9 cellular contexts compared by ENCODE assay signal in the genomic region with DNA sequence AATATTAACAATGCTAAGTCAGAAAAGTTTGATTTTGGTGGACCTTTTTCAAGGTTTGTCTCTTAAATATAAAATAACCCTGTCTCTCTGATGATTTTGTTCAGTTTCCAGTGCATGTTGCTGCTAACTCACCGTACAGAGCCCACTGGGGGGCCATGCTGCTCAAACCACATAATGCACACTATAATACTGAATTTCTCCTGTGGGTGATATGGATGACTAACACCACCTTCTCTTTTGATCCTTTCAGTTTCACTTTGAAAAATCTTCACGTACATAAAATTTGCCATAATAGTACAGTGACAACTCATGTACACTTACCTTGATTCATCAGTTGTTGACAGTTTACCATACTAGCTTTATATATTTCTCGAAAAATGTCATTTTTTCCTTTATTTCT.
DNase-seq lines count a peak whose midpoint lies in the region; ATAC-seq, FAIRE-seq and TF ChIP-seq lines count a peak whose summit lies in the region.
"Had no signal": no experiment of that assay in that cellular context is flagged by ENCODE, and none has a peak within 500 bp of the region (broad histone marks: within the 10 kb centered on the region; RNA-seq: fewer than 3 reads in every experiment).

No MANE protein-coding gene starts in this region.

- no peak overlapping the region for H4K91ac ChIP-seq in neuronal stem cell (ENCODE audit: low read depth, low read length, poor library complexity)

- H3K18ac ChIP-seq in neuronal stem cell (ENCODE audit: low read length): no peak overlapping the region

- H3K4ac ChIP-seq in neuronal stem cell (ENCODE audit: low read length): no peak overlapping the region

- H3K27ac Mint-ChIP-seq in activated naive CD4-positive, alpha-beta T cell treated with anti-CD3 and anti-CD28 coated beads, Interleukin-2, amount 50 U/mL, for 24 hours: no peak overlapping the region

- H3K9ac ChIP-seq in kidney (ENCODE audit: low read length in 2 of 2) (no peak overlapping the region), neuronal stem cell (ENCODE audit: low read depth, low read length, poor library complexity) (no peak overlapping the region)

- no peak overlapping the region for H3K23ac ChIP-seq in neuronal stem cell (ENCODE audit: low read depth, low read length, poor library complexity)

- DNase-seq in activated effector memory CD4-positive, alpha-beta T cell treated with anti-CD3 and anti-CD28 coated beads, Interleukin-2, amount 50 U/mL, for 16 hours: peak; percentile 62
- DNase-seq in activated effector memory CD4-positive, alpha-beta T cell treated with Interleukin-2 at 50 U/mL for 16 hours: no peak
- DNase-seq in stimulated activated naive CD8-positive, alpha-beta T cell treated with anti-CD3 and anti-CD28 coated beads, Interleukin-15, Interleukin-2, amounts not matched to agents 100 U/mL and 50 U/mL, for 24 hours: peak; percentile 9
- DNase-seq in left lobe of liver (ENCODE audit: low spot score): no peak
- no peak for DNase-seq in kidney
- DNase-seq in neuronal stem cell (ENCODE audit: low spot score): no peak

- H3K4me3 ChIP-seq in kidney (ENCODE audit: low read length in 2 of 2) (peak overlapping the region in 1 of 2 donors; percentile 13), neuronal stem cell (ENCODE audit: low read length in 2 of 2) (no peak overlapping the region)
- H3K4me3 ChIP-seq: lung had no signal

- no peak overlapping the region for H4K8ac ChIP-seq in neuronal stem cell (ENCODE audit: low read depth, low read length)

- H3K27ac ChIP-seq in kidney (ENCODE audit: low read depth in 2 of 2, low read length in 2 of 2) (no peak overlapping the region), neuronal stem cell (replicated peaks; ENCODE audit: low read length) (no peak overlapping the region)

- peaks cover 5% of the 10 kb centered on the region for H3K27me3 Mint-ChIP-seq in activated naive CD4-positive, alpha-beta T cell treated with anti-CD3 and anti-CD28 coated beads, Interleukin-2, amount 50 U/mL, for 24 hours

- H2AFZ ChIP-seq in neuronal stem cell (ENCODE audit: low read length): no peak overlapping the region

- no CpG with 5 or more reads among the region's 3 CpGs for WGBS in neuronal stem cell (ENCODE audit: extremely low coverage in 2 of 2, insufficient read length in 2 of 2, insufficient replicate concordance in 1 of 2), 2 donors

- no peak overlapping the region for H2BK120ac ChIP-seq in neuronal stem cell (ENCODE audit: low read depth, low read length)

- peak; percentile 76 for ATAC-seq in HG03520 (IDR thresholded peaks at IDR 0.05; ENCODE audit: unreplicated experiment)
- peak; percentile 96 for ATAC-seq in stimulated activated naive CD8-positive, alpha-beta T cell treated with anti-CD3 and anti-CD28 coated beads, Interleukin-15, Interleukin-2, amounts not matched to agents 100 U/mL and 50 U/mL, for 24 hours
- ATAC-seq in left lobe of liver: no peak

- intact Hi-C loops in kidney (cut with DNase I): no loop called here

- no peaks in the 10 kb centered on the region for H3K27me3 ChIP-seq in neuronal stem cell (ENCODE audit: control insufficient read depth in 3 of 3, insufficient read depth in 3 of 3, low read depth in 1 of 3, low read length in 3 of 3)

- H2BK5ac ChIP-seq in neuronal stem cell (ENCODE audit: low read length): no peak overlapping the region

- H3K36me3 ChIP-seq in kidney (ENCODE audit: control insufficient read depth in 1 of 2, insufficient read depth in 2 of 2, low read length in 2 of 2) (no peaks in the 10 kb centered on the region), neuronal stem cell (replicated peaks in 1 of 2; ENCODE audit: control insufficient read depth in 2 of 2, insufficient read depth in 2 of 2, low read length in 2 of 2) (no peaks in the 10 kb centered on the region)

- no peak overlapping the region for H2BK12ac ChIP-seq in neuronal stem cell (ENCODE audit: low read length)

- H3K9me3 ChIP-seq in kidney (ENCODE audit: control insufficient read depth in 1 of 2, low read length in 2 of 2) (no peaks in the 10 kb centered on the region), neuronal stem cell (replicated peaks in 1 of 2; ENCODE audit: control insufficient read depth in 2 of 2, insufficient read depth in 1 of 2, low read depth in 1 of 2, low read length in 2 of 2) (no peaks in the 10 kb centered on the region)

- H3K4me1 ChIP-seq in kidney (ENCODE audit: control insufficient read depth in 1 of 2, insufficient read depth in 1 of 2, low read depth in 1 of 2, low read length in 2 of 2) (no peaks in the 10 kb centered on the region), neuronal stem cell (ENCODE audit: control insufficient read depth in 2 of 2, insufficient read depth in 1 of 2, low read depth in 1 of 2, low read length in 2 of 2) (no peaks in the 10 kb centered on the region)

- peaks cover 14% of the 10 kb centered on the region for H3K4me1 Mint-ChIP-seq in activated naive CD4-positive, alpha-beta T cell treated with anti-CD3 and anti-CD28 coated beads, Interleukin-2, amount 50 U/mL, for 24 hours

- peak overlapping the region; percentile 64 for H3K4me3 Mint-ChIP-seq in activated naive CD4-positive, alpha-beta T cell treated with anti-CD3 and anti-CD28 coated beads, Interleukin-2, amount 50 U/mL, for 24 hours

- TF ChIP-seq CTCF in kidney (IDR thresholded peaks at IDR 0.05; ENCODE audit: borderline replicate concordance, extremely low read depth, insufficient read depth): no peak

- H2BK15ac ChIP-seq in neuronal stem cell (ENCODE audit: low read length): no peak overlapping the region

- no peak overlapping the region for H3K4me2 ChIP-seq in neuronal stem cell (ENCODE audit: insufficient read depth, low read length, poor library complexity, severe bottlenecking)

- no peak overlapping the region for H2AK5ac ChIP-seq in neuronal stem cell (ENCODE audit: low read depth, low read length)

- no peaks in the 10 kb centered on the region for H3K79me1 ChIP-seq in neuronal stem cell (ENCODE audit: low read depth, low read length)

- H3K36me3 Mint-ChIP-seq in activated naive CD4-positive, alpha-beta T cell treated with anti-CD3 and anti-CD28 coated beads, Interleukin-2, amount 50 U/mL, for 24 hours: no peaks in the 10 kb centered on the region

- no peak overlapping the region for H3K14ac ChIP-seq in neuronal stem cell (ENCODE audit: low read length)

- FAIRE-seq in kidney (lab: Jason Lieb, UNC): no peak

- H3K9me3 Mint-ChIP-seq in activated naive CD4-positive, alpha-beta T cell treated with anti-CD3 and anti-CD28 coated beads, Interleukin-2, amount 50 U/mL, for 24 hours: no peaks in the 10 kb centered on the region

Comparison
In these comparisons a context has a peak if more than half of its experiments do, and no peak if none do; other contexts are left out.
1. DNase-seq: peak in activated effector memory CD4-positive, alpha-beta T cell treated with anti-CD3 and anti-CD28 coated beads, Interleukin-2, amount 50 U/mL, for 16 hours (single experiment) and stimulated activated naive CD8-positive, alpha-beta T cell treated with anti-CD3 and anti-CD28 coated beads, Interleukin-15, Interleukin-2, amounts not matched to agents 100 U/mL and 50 U/mL, for 24 hours (single experiment); none in activated effector memory CD4-positive, alpha-beta T cell treated with Interleukin-2 at 50 U/mL for 16 hours (single experiment), left lobe of liver (single experiment), kidney (single experiment) and neuronal stem cell (single experiment).